In genomic region chr12:106573239-106573638, GRCh38 we compare ENCODE assay signal across 38 cellular contexts. TPM values are rescaled to one million over a fixed set of nuclear protein-coding genes. Genes with fewer than 3 reads are reported as not detected.
"Had no signal": no experiment of that assay in that cellular context is flagged by ENCODE, and none has a peak within 500 bp of the region (broad histone marks: within the 10 kb centered on the region; RNA-seq: fewer than 3 reads in every experiment).

No MANE protein-coding gene starts in this region.

- ATAC-seq: activated CD4-positive, alpha-beta T cell treated with anti-CD3 and anti-CD28 coated beads for 36 hours; activated CD4-positive, CD25-positive, alpha-beta regulatory T cell treated with anti-CD3 and anti-CD28 coated beads, Interleukin-2, amount 50 U/mL, for 24 hours; activated CD8-positive, alpha-beta T cell treated with anti-CD3 and anti-CD28 coated beads for 36 hours; activated naive CD4-positive, alpha-beta T cell treated with anti-CD3 and anti-CD28 coated beads, Interleukin-2, amount 50 U/mL, for 72 hours; activated T-cell treated with anti-CD3 and anti-CD28 coated beads, Interleukin-2, amount 50 U/mL, for 4 hours; activated T-cell treated with anti-CD3 and anti-CD28 coated beads, Interleukin-2, amount 50 U/mL, for 72 hours; activated T-helper 17 cell treated with anti-CD3 and anti-CD28 coated beads, Interleukin-2, amount 50 U/mL, for 72 hours; body of pancreas; WTC11 had no signal

- H3K36me3 ChIP-seq: adrenal gland, brain microvascular endothelial cell, breast epithelium, WERI-Rb-1 had no signal

- H3K27ac Mint-ChIP-seq: activated CD4-positive, alpha-beta T cell treated with anti-CD3 and anti-CD28 coated beads for 36 hours; activated CD4-positive, alpha-beta T cell treated with anti-CD3 and anti-CD28 coated beads, Interleukin-2, amount 10 ng/mL, durations not matched to agents 7 days and 5 days; activated CD8-positive, alpha-beta T cell treated with anti-CD3 and anti-CD28 coated beads for 36 hours; activated naive CD4-positive, alpha-beta T cell treated with anti-CD3 and anti-CD28 coated beads, Interleukin-2, amount 10 ng/mL, durations not matched to agents 7 days and 5 days; activated naive CD4-positive, alpha-beta T cell treated with anti-CD3 and anti-CD28 coated beads, Interleukin-2, amount 50 U/mL, for 72 hours; activated naive CD8-positive, alpha-beta T cell treated with anti-CD3 and anti-CD28 coated beads for 36 hours; activated T-cell treated with anti-CD3 and anti-CD28 coated beads, Interleukin-2, amount 50 U/mL, for 72 hours; activated T-helper 1 cell treated with anti-CD3 and anti-CD28 coated beads, Interleukin-12 subunit alpha, Interleukin-12 subunit beta, Interleukin-2, Interleukin-4 antibody, amounts not matched to agents 30 ng/mL and 10 ng/mL and 1 ng/mL, durations not matched to agents 14 hours and 24 hours and 36 hours; activated T-helper 17 cell treated with anti-CD3 and anti-CD28 coated beads, Interleukin-2, amount 50 U/mL, for 72 hours; T-helper 1 cell treated with Interleukin-12 subunit alpha and Interleukin-12 subunit beta and Interleukin-4 antibody, amounts not matched to agents 30 μg/mL and 1 μg/mL, for 36 hours; T-helper 2 cell treated with Interferon-gamma antibody and Interleukin-4, amounts not matched to agents 5 μg/mL and 100 μg/mL, for 36 hours; WTC11 had no signal

- H3K4me1 ChIP-seq: adrenal gland, body of pancreas, breast epithelium had no signal

- H3K4me3 Mint-ChIP-seq: activated CD4-positive, alpha-beta T cell treated with anti-CD3 and anti-CD28 coated beads for 36 hours; activated CD4-positive, alpha-beta T cell treated with anti-CD3 and anti-CD28 coated beads, Interleukin-2, amount 10 ng/mL, durations not matched to agents 7 days and 5 days; activated CD8-positive, alpha-beta T cell treated with anti-CD3 and anti-CD28 coated beads for 36 hours; activated naive CD4-positive, alpha-beta T cell treated with anti-CD3 and anti-CD28 coated beads, Interleukin-2, amount 10 ng/mL, durations not matched to agents 7 days and 5 days; activated naive CD8-positive, alpha-beta T cell treated with anti-CD3 and anti-CD28 coated beads for 36 hours; activated T-cell treated with anti-CD3 and anti-CD28 coated beads, Interleukin-2, amount 50 U/mL, for 4 hours; activated T-cell treated with anti-CD3 and anti-CD28 coated beads, Interleukin-2, amount 50 U/mL, for 72 hours; activated T-helper 1 cell treated with anti-CD3 and anti-CD28 coated beads, Interleukin-12 subunit alpha, Interleukin-12 subunit beta, Interleukin-2, Interleukin-4 antibody, amounts not matched to agents 30 ng/mL and 10 ng/mL and 1 ng/mL, durations not matched to agents 14 hours and 24 hours and 36 hours; activated T-helper 17 cell treated with anti-CD3 and anti-CD28 coated beads, Interleukin-2, amount 50 U/mL, for 72 hours; T-helper 1 cell treated with Interleukin-12 subunit alpha and Interleukin-12 subunit beta and Interleukin-4 antibody, amounts not matched to agents 30 μg/mL and 1 μg/mL, for 36 hours; T-helper 2 cell treated with Interferon-gamma antibody and Interleukin-4, amounts not matched to agents 5 μg/mL and 100 μg/mL, for 36 hours; WTC11 had no signal

- H3K36me3 Mint-ChIP-seq: activated naive CD4-positive, alpha-beta T cell treated with anti-CD3 and anti-CD28 coated beads, Interleukin-2, amount 10 ng/mL, durations not matched to agents 7 days and 5 days; activated naive CD4-positive, alpha-beta T cell treated with anti-CD3 and anti-CD28 coated beads, Interleukin-2, amount 50 U/mL, for 72 hours; activated naive CD8-positive, alpha-beta T cell treated with anti-CD3 and anti-CD28 coated beads for 36 hours; WTC11 had no signal

- H3K27ac ChIP-seq: adrenal gland, body of pancreas, brain microvascular endothelial cell, breast epithelium, WERI-Rb-1 had no signal

- H3K4me3 ChIP-seq: adrenal gland, body of pancreas, breast epithelium had no signal

- FAIRE-seq: astrocyte had no signal

- H3K9me3 ChIP-seq: adrenal gland, body of pancreas had no signal

- DNase-seq: activated CD4-positive, alpha-beta T cell treated with anti-CD3 and anti-CD28 coated beads for 1 hour; activated CD4-positive, alpha-beta T cell treated with anti-CD3 and anti-CD28 coated beads for 36 hours; activated CD4-positive, alpha-beta T cell treated with anti-CD3 and anti-CD28 coated beads for 48 hours; activated CD4-positive, alpha-beta T cell treated with anti-CD3 and anti-CD28 coated beads, Interleukin-2, amount 10 ng/mL, durations not matched to agents 7 days and 5 days; activated CD4-positive, alpha-beta T cell treated with anti-CD3 and anti-CD28 coated beads, Interleukin-2, amount 50 U/mL, for 48 hours; activated CD4-positive, CD25-positive, alpha-beta regulatory T cell; activated CD8-positive, alpha-beta memory T cell treated with anti-CD3 and anti-CD28 coated beads, Interleukin-2, amount 50 U/mL, for 4 hours; activated CD8-positive, alpha-beta T cell treated with anti-CD3 and anti-CD28 coated beads for 36 hours; activated effector memory CD4-positive, alpha-beta T cell treated with anti-CD3 and anti-CD28 coated beads, Interleukin-2, amount 50 U/mL, for 16 hours; activated gamma-delta T cell treated with Interleukin-2 at 50 U/mL for 16 hours; activated naive CD4-positive, alpha-beta T cell; activated naive CD4-positive, alpha-beta T cell treated with anti-CD3 and anti-CD28 coated beads, Interleukin-2, amount 10 ng/mL, durations not matched to agents 7 days and 5 days; activated naive CD8-positive, alpha-beta T cell treated with anti-CD3 and anti-CD28 coated beads for 36 hours; activated T-cell treated with anti-CD3 and anti-CD28 coated beads for 4 hours; activated T-cell treated with anti-CD3 and anti-CD28 coated beads, Interleukin-2, amount 50 U/mL, for 1 hour; activated T-cell treated with anti-CD3 and anti-CD28 coated beads, Interleukin-2, amount 50 U/mL, for 4 hours; activated T-cell treated with anti-CD3 and anti-CD28 coated beads, Interleukin-2, amount 50 U/mL, for 72 hours; adrenal gland; amniotic stem cell; aorta; body of pancreas; brain microvascular endothelial cell; central memory CD4-positive, alpha-beta T cell; T-helper 1 cell; T-helper 2 cell; T-helper 9 cell; WERI-Rb-1 had no signal

- H3K9me3 Mint-ChIP-seq: activated CD4-positive, alpha-beta T cell treated with anti-CD3 and anti-CD28 coated beads, Interleukin-2, amount 10 ng/mL, durations not matched to agents 7 days and 5 days; activated CD8-positive, alpha-beta T cell treated with anti-CD3 and anti-CD28 coated beads for 36 hours; activated naive CD4-positive, alpha-beta T cell treated with anti-CD3 and anti-CD28 coated beads, Interleukin-2, amount 10 ng/mL, durations not matched to agents 7 days and 5 days; activated T-cell treated with anti-CD3 and anti-CD28 coated beads, Interleukin-2, amount 50 U/mL, for 72 hours; activated T-helper 1 cell treated with anti-CD3 and anti-CD28 coated beads, Interleukin-12 subunit alpha, Interleukin-12 subunit beta, Interleukin-2, Interleukin-4 antibody, amounts not matched to agents 30 ng/mL and 10 ng/mL and 1 ng/mL, durations not matched to agents 14 hours and 24 hours and 36 hours; T-helper 1 cell treated with Interleukin-12 subunit alpha and Interleukin-12 subunit beta and Interleukin-4 antibody, amounts not matched to agents 30 μg/mL and 1 μg/mL, for 36 hours; T-helper 2 cell treated with Interferon-gamma antibody and Interleukin-4, amounts not matched to agents 5 μg/mL and 100 μg/mL, for 36 hours had no signal

- H3K4me1 Mint-ChIP-seq: activated CD4-positive, alpha-beta T cell treated with anti-CD3 and anti-CD28 coated beads for 36 hours; activated CD4-positive, alpha-beta T cell treated with anti-CD3 and anti-CD28 coated beads, Interleukin-2, amount 10 ng/mL, durations not matched to agents 7 days and 5 days; activated naive CD4-positive, alpha-beta T cell treated with anti-CD3 and anti-CD28 coated beads, Interleukin-2, amount 10 ng/mL, durations not matched to agents 7 days and 5 days; activated naive CD8-positive, alpha-beta T cell treated with anti-CD3 and anti-CD28 coated beads for 36 hours; activated T-helper 17 cell treated with anti-CD3 and anti-CD28 coated beads, Interleukin-2, amount 50 U/mL, for 72 hours; WTC11 had no signal

RNA-seq across cellular contexts. Expression of gene RFX4, which starts 9.6 kb away (rescaled TPM):
- total RNA-seq: activated CD4-positive, alpha-beta T cell treated with anti-CD3 and anti-CD28 coated beads for 36 hours; activated CD4-positive, alpha-beta T cell treated with anti-CD3 and anti-CD28 coated beads, Interleukin-2, amount 10 ng/mL, durations not matched to agents 7 days and 5 days; activated CD8-positive, alpha-beta memory T cell treated with anti-CD3 and anti-CD28 coated beads for 36 hours; activated CD8-positive, alpha-beta T cell treated with anti-CD3 and anti-CD28 coated beads for 36 hours; activated naive CD4-positive, alpha-beta T cell treated with anti-CD3 and anti-CD28 coated beads, Interleukin-2, amount 50 U/mL, for 72 hours; activated naive CD8-positive, alpha-beta T cell treated with anti-CD3 and anti-CD28 coated beads for 36 hours; activated T-cell treated with anti-CD3 and anti-CD28 coated beads, Interleukin-2, amount 50 U/mL, for 4 hours; activated T-cell treated with anti-CD3 and anti-CD28 coated beads, Interleukin-2, amount 50 U/mL, for 72 hours; activated T-helper 1 cell treated with anti-CD3 and anti-CD28 coated beads, Interleukin-12 subunit alpha, Interleukin-12 subunit beta, Interleukin-2, Interleukin-4 antibody, amounts not matched to agents 30 ng/mL and 10 ng/mL and 1 ng/mL, durations not matched to agents 14 hours and 24 hours and 36 hours; activated T-helper 17 cell treated with anti-CD3 and anti-CD28 coated beads, Interleukin-2, amount 50 U/mL, for 72 hours; adrenal gland; aorta; body of pancreas; cardiac septum had no signal
- polyA plus RNA-seq: aorta had no signal
